30 cellular contexts compared by ENCODE assay signal in the genomic region with DNA sequence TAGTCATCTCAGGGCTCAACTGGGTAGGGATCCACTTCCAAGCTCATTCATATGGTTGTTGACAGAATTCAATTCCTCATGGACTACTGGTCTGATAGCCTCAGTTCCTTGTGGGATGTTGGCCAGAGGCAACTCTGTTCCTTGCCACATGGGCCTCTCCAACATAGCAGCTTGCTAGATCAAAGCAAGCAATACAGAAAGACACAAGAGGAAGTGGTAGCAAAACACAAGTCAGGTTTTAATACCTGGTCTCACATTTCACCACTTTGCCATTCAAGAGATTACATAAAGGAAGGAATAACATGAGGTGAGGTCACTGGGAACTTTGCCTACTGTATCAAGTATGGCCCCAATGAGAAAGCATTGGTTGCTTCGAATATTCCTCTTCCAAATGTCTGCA.
"Had no signal": no experiment of that assay in that cellular context is flagged by ENCODE, and none has a peak within 500 bp of the region (broad histone marks: within the 10 kb centered on the region; RNA-seq: fewer than 3 reads in every experiment).

No MANE protein-coding gene starts in this region.

- DNase-seq: activated B cell treated with CpG ODN at 0.5 μM for 24 hours; activated CD4-positive, alpha-beta T cell treated with anti-CD3 and anti-CD28 coated beads for 48 hours; activated CD4-positive, alpha-beta T cell treated with anti-CD3 and anti-CD28 coated beads, Interleukin-2, amount 50 U/mL, for 1 hour; activated CD4-positive, alpha-beta T cell treated with anti-CD3 and anti-CD28 coated beads, Interleukin-2, amount 50 U/mL, for 48 hours; activated CD8-positive, alpha-beta memory T cell treated with anti-CD3 and anti-CD28 coated beads for 24 hours; activated CD8-positive, alpha-beta T cell treated with anti-CD3 and anti-CD28 coated beads for 36 hours; activated effector memory CD4-positive, alpha-beta T cell treated with anti-CD3 and anti-CD28 coated beads, Interleukin-2, amount 50 U/mL, for 16 hours; activated naive CD4-positive, alpha-beta T cell treated with anti-CD3 and anti-CD28 coated beads for 36 hours; activated naive CD8-positive, alpha-beta T cell treated with anti-CD3 and anti-CD28 coated beads for 36 hours; activated naive CD8-positive, alpha-beta T cell treated with anti-CD3 and anti-CD28 coated beads, Interleukin-2, amount 50 U/mL, for 24 hours; activated T-cell treated with anti-CD3 and anti-CD28 coated beads, Interleukin-2, amount 50 U/mL, for 4 hours; adrenal gland; amygdala; aorta; body of pancreas; central memory CD4-positive, alpha-beta T cell; cerebellar nuclear complex; colonic mucosa; effector memory CD4-positive, alpha-beta T cell; endodermal cell; foreskin fibroblast; head of caudate nucleus; hippocampal formation; T1000; WERI-Rb-1 had no signal

- H3K27ac ChIP-seq: adrenal gland, body of pancreas, cardiac muscle cell, colonic mucosa, WERI-Rb-1 had no signal

- H3K4me3 ChIP-seq: adrenal gland, body of pancreas, cardiac muscle cell, colonic mucosa had no signal

- FAIRE-seq: frontal cortex had no signal

- ATAC-seq: activated CD4-positive, CD25-positive, alpha-beta regulatory T cell treated with anti-CD3 and anti-CD28 coated beads, Interleukin-2, amount 50 U/mL, for 24 hours; activated CD8-positive, alpha-beta T cell treated with anti-CD3 and anti-CD28 coated beads for 36 hours; activated naive CD8-positive, alpha-beta T cell treated with anti-CD3 and anti-CD28 coated beads, Interleukin-2, amount 50 U/mL, for 24 hours; activated T-cell treated with anti-CD3 and anti-CD28 coated beads, Interleukin-2, amount 50 U/mL, for 4 hours; activated T-helper 17 cell treated with anti-CD3 and anti-CD28 coated beads, Interleukin-2, amount 50 U/mL, for 72 hours; body of pancreas; esophagus mucosa had no signal

- H3K4me1 ChIP-seq: adrenal gland, colonic mucosa had no signal

- H3K36me3 ChIP-seq: adrenal gland, cardiac muscle cell, colonic mucosa had no signal

- H3K9me3 ChIP-seq: adrenal gland, body of pancreas, colonic mucosa had no signal

- H3K27me3 ChIP-seq: adrenal gland, body of pancreas, colonic mucosa had no signal
